9 cellular contexts compared by ENCODE assay signal in the genomic region with DNA sequence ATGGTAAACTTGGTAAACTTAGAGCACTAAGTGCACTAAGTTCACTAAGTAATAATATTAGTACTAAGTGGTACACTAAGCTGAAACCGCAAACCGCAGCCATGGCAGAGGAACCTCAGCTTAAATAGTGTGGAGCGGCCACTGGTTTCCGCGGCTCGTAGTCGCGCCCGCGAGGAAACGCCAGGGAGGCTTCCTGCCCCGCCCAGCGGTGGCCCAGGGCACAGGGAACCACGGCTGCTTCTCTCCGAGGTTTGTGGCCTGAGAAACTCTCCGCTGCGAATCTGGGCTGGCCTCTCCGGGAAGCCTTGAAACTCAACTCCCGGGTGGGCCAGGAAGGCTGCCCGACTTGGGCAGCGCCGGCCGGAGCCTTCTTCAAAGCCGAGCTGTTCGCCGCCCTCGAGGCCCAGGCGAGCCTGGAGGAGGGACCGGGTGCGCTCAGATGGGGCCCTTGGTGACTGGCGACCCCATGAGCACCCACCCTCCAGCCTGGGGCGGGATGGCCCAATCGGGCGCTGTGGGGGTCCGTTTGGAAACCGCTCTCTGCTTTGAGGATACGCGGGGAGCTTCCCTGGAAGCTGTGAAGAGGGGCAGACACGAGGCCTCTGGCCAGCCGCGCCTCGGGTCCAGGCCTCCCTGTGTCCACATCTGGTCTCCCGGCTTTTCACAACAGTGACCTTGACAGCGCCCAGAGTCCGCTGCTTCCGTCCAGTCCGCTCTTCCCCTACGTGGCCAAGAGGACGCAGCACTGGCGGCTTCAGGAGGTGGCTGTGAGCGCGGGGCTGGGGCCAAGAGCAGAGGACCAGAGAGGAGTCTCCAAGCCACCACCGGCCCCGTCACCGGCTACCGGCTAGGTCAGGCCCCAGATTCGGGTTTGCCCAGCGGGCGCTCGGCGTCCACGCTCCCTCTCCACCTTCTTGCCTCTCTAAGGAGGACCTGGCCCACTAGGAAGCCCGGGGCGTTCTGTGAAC. TPM values are rescaled to one million over a fixed set of nuclear protein-coding genes. Genes with fewer than 3 reads are reported as not detected.
A peak's percentile ranks its signal among the peaks of the same experiment; 100 is the strongest.
DNase-seq lines count a peak whose midpoint lies in the region; ATAC-seq, FAIRE-seq and TF ChIP-seq lines count a peak whose summit lies in the region.
"Had no signal": no experiment of that assay in that cellular context is flagged by ENCODE, and none has a peak within 500 bp of the region (broad histone marks: within the 10 kb centered on the region; RNA-seq: fewer than 3 reads in every experiment).

No MANE protein-coding gene starts in this region.

- peak overlapping the region; percentile 22; the same call in 1 of the 2 replicates for H3K4me2 ChIP-seq in DND-41 (ENCODE audit: insufficient read depth, low read length)
- peak overlapping the region; percentile 12; the same call in 1 of the 2 replicates for H3K4me2 ChIP-seq in GM12878 (ENCODE audit: control insufficient read depth, insufficient read depth)
- no peak overlapping the region for H3K4me2 ChIP-seq in neuronal stem cell (ENCODE audit: insufficient read depth, low read length, poor library complexity, severe bottlenecking)

- H2AFZ ChIP-seq in DND-41 (ENCODE audit: low read depth, low read length): no peak overlapping the region
- H2AFZ ChIP-seq in GM12878 (ENCODE audit: control insufficient read depth, low read depth, low read length): no peak overlapping the region
- no peak overlapping the region for H2AFZ ChIP-seq in neuronal stem cell (ENCODE audit: low read length)

- peaks cover 12% of the 10 kb centered on the region for H3K4me1 ChIP-seq in DND-41 (ENCODE audit: insufficient read depth, low read length)
- H3K4me1 ChIP-seq in GM12878 (ENCODE audit: control insufficient read depth, insufficient read depth, low read length): peaks cover 5% of the 10 kb centered on the region; the same call in 1 of the 2 replicates
- peaks cover 0 to 3% of the 10 kb centered on the region in 2 donors for H3K4me1 ChIP-seq in neuronal stem cell (ENCODE audit: control insufficient read depth in 2 of 2, insufficient read depth in 1 of 2, low read depth in 1 of 2, low read length in 2 of 2)

- no peaks in the 10 kb centered on the region for H3K79me1 ChIP-seq in neuronal stem cell (ENCODE audit: low read depth, low read length)

- H3K36me3 Mint-ChIP-seq in T-cell: peaks cover 4% of the 10 kb centered on the region
- H3K36me3 Mint-ChIP-seq: brain had no signal

- in situ Hi-C loops in GM12878 (cut with MboI): loop anchor here (10.0 kb wide), 1 partner anchor 631 kb away; no protein-coding TSS in a partner anchor

- SMC1A ChIA-PET in GM12878 (lab: Charles Lee; ENCODE audit: uncharacterized antibody, unreplicated experiment): no interaction called here

- H3K4me3 ChIP-seq in DND-41 (ENCODE audit: low read depth in 1 of 2, low read length in 2 of 2) (no peak overlapping the region), GM12878 (no peak overlapping the region), neuronal stem cell (ENCODE audit: low read length in 2 of 2) (no peak overlapping the region)

- peak overlapping the region in 1 of 3 donors; percentile 81 for H3K4me3 Mint-ChIP-seq in T-cell
- H3K4me3 Mint-ChIP-seq: brain had no signal

- no peak for TF ChIP-seq RAD21 in GM12878 (IDR thresholded peaks at IDR 0.05; ENCODE audit: insufficient read depth, low read depth, low read length)

- H2BK120ac ChIP-seq in neuronal stem cell (ENCODE audit: low read depth, low read length): peak overlapping the region; percentile 73

- peaks cover 0 to 15% (median 10%) of the 10 kb centered on the region in 3 donors for H3K9me3 Mint-ChIP-seq in T-cell

- H2AK5ac ChIP-seq in neuronal stem cell (ENCODE audit: low read depth, low read length): no peak overlapping the region

- no peak overlapping the region for H3K27ac ChIP-seq in DND-41 (ENCODE audit: low read length)
- no peak overlapping the region for H3K27ac ChIP-seq in GM12878 (ENCODE audit: control insufficient read depth, insufficient read depth)
- H3K27ac ChIP-seq in neuronal stem cell (replicated peaks; ENCODE audit: low read length): no peak overlapping the region

- no peaks in the 10 kb centered on the region for H3K79me2 ChIP-seq in DND-41 (ENCODE audit: insufficient read depth, low read length)
- H3K79me2 ChIP-seq in GM12878 (ENCODE audit: control insufficient read depth, insufficient read depth, low read length): no peaks in the 10 kb centered on the region

- DNase-seq in DND-41: peak; percentile 76
- DNase-seq in T-cell: peak in 32 of 34 experiments; percentile 16 to 65 (median 48)
- peak; percentile 15 for DNase-seq in GM12878 (ENCODE audit: low read depth, low spot score)
- DNase-seq in neuronal stem cell (ENCODE audit: low spot score): no peak
- no peak for DNase-seq in DMS79 treated with DMSO at 0.1 percent for 48 hours (lab: John Stamatoyannopoulos, UW)
- DNase-seq in cortex of kidney (lab: John Stamatoyannopoulos, UW): no peak
- no peak for DNase-seq in H54 (ENCODE audit: insufficient read length, low spot score)

- H2BK5ac ChIP-seq in neuronal stem cell (ENCODE audit: low read length): no peak overlapping the region

- peaks cover 28% of the 10 kb centered on the region for H4K20me1 ChIP-seq in DND-41 (ENCODE audit: insufficient read depth, low read length)
- no peaks in the 10 kb centered on the region for H4K20me1 ChIP-seq in GM12878 (ENCODE audit: control insufficient read depth, insufficient read depth)

- no peak overlapping the region for H4K8ac ChIP-seq in neuronal stem cell (ENCODE audit: low read depth, low read length)

- H3K27me3 Mint-ChIP-seq in T-cell: peaks cover 76 to 82% of the 10 kb centered on the region in 2 donors

- intact Hi-C loops in GM12878 (cut with micrococcal nuclease; ENCODE audit: unreplicated experiment): no loop called here

- H2BK12ac ChIP-seq in neuronal stem cell (ENCODE audit: low read length): no peak overlapping the region

- H3K27ac Mint-ChIP-seq in T-cell: no peak overlapping the region
- H3K27ac Mint-ChIP-seq: brain had no signal

- WGBS in GM12878 (ENCODE audit: insufficient coverage, insufficient replicate concordance, low lambda C conversion rate, missing lambda C conversion rate): 36% methylated on average over 64 of the region's 64 CpGs
- no CpG with 5 or more reads among the region's 64 CpGs for WGBS in neuronal stem cell (ENCODE audit: extremely low coverage in 2 of 2, insufficient read length in 2 of 2, insufficient replicate concordance in 1 of 2), 2 donors

- TF ChIP-seq CTCF in DND-41 (IDR thresholded peaks at IDR 0.05; ENCODE audit: borderline replicate concordance, extremely low read depth, low read length, poor library complexity, severe bottlenecking) (no peak), GM12878 (IDR thresholded peaks at IDR 0.05 in 2 of 3, conservative IDR thresholded peaks at IDR 0.05 in 1 of 3; ENCODE audit: control insufficient read depth in 2 of 3, extremely low read depth in 1 of 3, insufficient read depth in 1 of 3, low read depth in 3 of 3, low read length in 3 of 3) (no peak)

- H3K4me1 Mint-ChIP-seq in T-cell: peaks cover 40 to 54% (median 52%) of the 10 kb centered on the region in 3 donors

- TF ChIP-seq POLR2A in GM12878 (IDR thresholded peaks at IDR 0.05; ENCODE audit: low read depth, low read length) (no peak), H54 (IDR thresholded peaks at IDR 0.05; ENCODE audit: low read depth, low read length) (no peak)

- no TSS peak for BruUV-seq in GM12878 (replicated peaks; lab: Mats Ljungman, UMichigan)

- H3K14ac ChIP-seq in neuronal stem cell (ENCODE audit: low read length): no peak overlapping the region

- H3K18ac ChIP-seq in neuronal stem cell (ENCODE audit: low read length): no peak overlapping the region

- H3K23ac ChIP-seq in neuronal stem cell (ENCODE audit: low read depth, low read length, poor library complexity): peak overlapping the region; percentile 13

- H3K36me3 ChIP-seq in DND-41 (ENCODE audit: insufficient read depth, low read length) (no peaks in the 10 kb centered on the region), GM12878 (ENCODE audit: control insufficient read depth in 2 of 2, insufficient read depth in 2 of 2, low read length in 1 of 2) (no peaks in the 10 kb centered on the region), neuronal stem cell (replicated peaks in 1 of 2; ENCODE audit: control insufficient read depth in 2 of 2, insufficient read depth in 2 of 2, low read length in 2 of 2) (no peaks in the 10 kb centered on the region)

- H3K9ac ChIP-seq in DND-41 (ENCODE audit: low read depth, low read length) (no peak overlapping the region), GM12878 (ENCODE audit: control insufficient read depth, insufficient read depth, low read length) (no peak overlapping the region), neuronal stem cell (ENCODE audit: low read depth, low read length, poor library complexity) (no peak overlapping the region)

- ATAC-seq in DND-41 (ENCODE audit: insufficient read depth, low read depth) (peak; percentile 96), T-cell (replicated peaks in 1 of 4) (peak; percentile 40 to 70 (median 61)), GM12878 (peak; percentile 77), GM21529 (IDR thresholded peaks at IDR 0.05; ENCODE audit: unreplicated experiment) (no peak)

- no peak overlapping the region for H3K4ac ChIP-seq in neuronal stem cell (ENCODE audit: low read length)

- H2BK15ac ChIP-seq in neuronal stem cell (ENCODE audit: low read length): no peak overlapping the region

- no peak for FAIRE-seq in GM12878 (lab: Jason Lieb, UNC)
- no peak for FAIRE-seq in H54 (lab: Jason Lieb, UNC)

- H3K9me3 ChIP-seq in DND-41 (ENCODE audit: insufficient read depth, low read length, severe bottlenecking) (no peaks in the 10 kb centered on the region), GM12878 (replicated peaks; ENCODE audit: control insufficient read depth, insufficient read depth, low read length) (no peaks in the 10 kb centered on the region; the same call in 1 of the 3 replicates), neuronal stem cell (replicated peaks in 1 of 2; ENCODE audit: control insufficient read depth in 2 of 2, insufficient read depth in 1 of 2, low read depth in 1 of 2, low read length in 2 of 2) (peaks cover 2 to 11% of the 10 kb centered on the region in 2 donors)

- RAD21 ChIA-PET in GM12878 (lab: Charles Lee; ENCODE audit: unreplicated experiment): interaction anchor here (0.8 to 2.1 kb wide), 2 partner anchors 10 to 18 kb away, joined by 3 to 5 read pairs; no protein-coding TSS in a partner anchor

- TF ChIP-seq EP300 in GM12878 (IDR thresholded peaks at IDR 0.05; ENCODE audit: borderline replicate concordance in 1 of 2, control insufficient read depth in 1 of 2, low read depth in 2 of 2, low read length in 2 of 2): peak in 1 of 2 experiments; percentile 21; a peak in 1 of 4 replicates

- POLR2A ChIA-PET in T-cell (lab: Charles Lee): no interaction called here
- POLR2A ChIA-PET in GM12878 (lab: Charles Lee): no interaction called here

- peaks cover 70% of the 10 kb centered on the region for H3K27me3 ChIP-seq in DND-41 (ENCODE audit: insufficient read depth, low read length, poor library complexity)
- H3K27me3 ChIP-seq in GM12878 (replicated peaks in 1 of 2; ENCODE audit: control insufficient read depth in 2 of 2, insufficient read depth in 2 of 2, low read length in 1 of 2): peaks cover 22 to 39% of the 10 kb centered on the region in 2 experiments
- H3K27me3 ChIP-seq in neuronal stem cell (ENCODE audit: control insufficient read depth in 3 of 3, insufficient read depth in 3 of 3, low read depth in 1 of 3, low read length in 3 of 3): peaks cover 16 to 94% (median 73%) of the 10 kb centered on the region in 3 experiments

- no peak overlapping the region for H4K91ac ChIP-seq in neuronal stem cell (ENCODE audit: low read depth, low read length, poor library complexity)

- CTCF ChIA-PET in T-cell (lab: Charles Lee): interaction anchor here in 1 of 2 donors (0.7 to 1.3 kb wide), 4 partner anchors 10 to 149 kb away, joined by 3 to 4 read pairs (median 3); no protein-coding TSS in a partner anchor
- CTCF ChIA-PET in GM12878 (lab: Yijun Ruan, JAX): interaction anchor here (0.6 to 2.0 kb wide), 4 partner anchors 10 to 133 kb away, joined by 3 to 7 read pairs (median 5); no protein-coding TSS in a partner anchor

RNA-seq across cellular contexts. Expression of a gene that starts 25.4 kb away (rescaled TPM):
- total RNA-seq in T-cell (1,000 to 10,000 TPM; 1,114 to 1,417 (median 1,253) TPM), GM12878 (2014; rRNA removed) (483 and 499 TPM in 2 replicates), GM12878 (2014; rRNA removed; fragmentation: Illumina TruSeq; extraction: Trizol) (262 and 265 TPM in 2 replicates), GM12878 (2021) (390 and 409 TPM in 2 replicates)
- 370 and 377 TPM in 2 replicates for total RNA-seq in GM12878 (2013; cell fraction: nucleolus; rRNA removed)
- 300 TPM for polyA plus RNA-seq in GM12878 (2011; ENCODE audit: low read depth)
- polyA plus RNA-seq in GM12878 (2011; rRNA removed) (259 and 321 TPM in 2 replicates), GM12878 (2014; fragmentation: Illumina TruSeq; extraction: Trizol) (157 and 256 TPM in 2 replicates), GM12878 (2014; fragmentation: Nextera tagmentation; extraction: Ambion mirVana) (10 to 100 TPM; 35.1 to 62.3 TPM), GM12878 (2014; rRNA removed) (480 and 510 TPM in 2 replicates), GM12878 (2016; fragmentation: Nextera tagmentation; extraction: Ambion mirVana) (100 to 1,000 TPM; 251 to 272 TPM)
- 371 and 460 TPM in 2 replicates for polyA plus RNA-seq in GM12878 (2011; cell fraction: cytosol; rRNA removed)
- polyA plus RNA-seq in GM12878 (2011; cell fraction: nucleus; rRNA removed): 254 and 282 TPM in 2 replicates
- 497 and 532 TPM in 2 replicates for polyA plus RNA-seq in GM12878 (2012)
- polyA minus RNA-seq in GM12878 (2011; rRNA and poly(A)+ RNA removed): 217 and 352 TPM in 2 replicates
- 109 and 129 TPM in 2 replicates for polyA minus RNA-seq in GM12878 (2011; cell fraction: cytosol; rRNA and poly(A)+ RNA removed)
- 98.8 and 156 TPM in 2 replicates for polyA minus RNA-seq in GM12878 (2011; cell fraction: nucleus; rRNA and poly(A)+ RNA removed)
- 20.5 TPM for polyA plus RNA-seq in neuronal stem cell (2013, experiment 1 of 2)
- 19.7 TPM for polyA plus RNA-seq in neuronal stem cell (2013, experiment 2 of 2)

Comparison
In these comparisons a context has a peak if more than half of its experiments do, and no peak if none do; other contexts are left out.
1. DNase-seq: peak in DND-41 (single experiment), T-cell (32 of 34) and GM12878 (single experiment); none in neuronal stem cell (single experiment), DMS79 treated with DMSO at 0.1 percent for 48 hours (single experiment), cortex of kidney (single experiment) and H54 (single experiment).